1 cellular context compared by ENCODE assay signal in the genomic region with DNA sequence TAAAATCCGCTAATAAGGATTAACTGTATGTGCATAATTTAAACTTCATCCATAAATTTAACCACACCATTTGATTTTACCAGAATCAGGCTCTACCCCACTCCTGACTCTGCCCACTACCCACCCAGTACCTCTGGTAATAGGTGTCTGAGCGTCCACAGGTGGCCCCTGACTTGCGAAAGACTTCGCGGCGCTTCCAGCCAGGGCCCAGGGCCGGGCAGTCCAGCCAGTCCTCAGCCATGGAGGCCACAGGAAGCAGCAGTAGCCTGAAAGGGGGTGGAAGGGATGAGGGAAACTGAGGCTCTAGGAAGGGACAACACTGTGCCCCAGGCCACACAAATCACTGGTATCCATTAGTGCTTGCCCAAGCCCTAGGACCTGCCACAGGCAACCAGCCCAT.
TF ChIP-seq lines count a peak whose summit lies in the region.

No MANE protein-coding gene starts in this region.

TF ChIP-seq in GM12878, 131 proteins besides CTCF, POLR2A, EP300 and RAD21:
- TF ChIP-seq MTA2 (IDR thresholded peaks at IDR 0.05; ENCODE audit: low read depth) = no peak
